Comparison of ENCODE assay signal across 9 cellular contexts in the genomic region with DNA sequence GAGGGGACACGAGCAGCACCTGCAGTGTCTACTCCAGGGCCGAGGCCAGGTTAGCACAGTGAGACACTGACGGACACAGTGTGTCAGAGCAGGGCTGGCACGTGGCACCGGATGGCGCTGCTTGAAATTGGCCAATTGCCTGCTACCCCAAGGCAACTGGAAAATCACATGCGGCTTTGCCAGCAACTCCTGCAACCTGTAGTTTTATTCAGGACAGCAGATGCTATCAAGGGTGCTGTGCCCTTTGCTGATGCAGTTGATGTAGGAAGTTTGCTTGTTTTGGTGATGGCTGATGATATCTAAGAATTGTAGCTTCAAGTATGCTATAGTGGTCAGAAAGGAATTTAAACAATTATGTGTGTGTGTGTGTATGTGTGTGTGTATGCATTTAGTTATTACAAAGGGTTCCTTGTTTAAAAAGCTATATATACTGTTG.
DNase-seq lines count a peak whose midpoint lies in the region; ATAC-seq and TF ChIP-seq lines count a peak whose summit lies in the region.
"Had no signal": no experiment of that assay in that cellular context is flagged by ENCODE, and none has a peak within 500 bp of the region (broad histone marks: within the 10 kb centered on the region; RNA-seq: fewer than 3 reads in every experiment).

No MANE protein-coding gene starts in this region.

- no peak overlapping the region for H3K4me3 ChIP-seq in SK-N-MC
- H3K4me3 ChIP-seq in parathyroid adenoma (ENCODE audit: low read depth, low read length), result peak overlapping the region; percentile 38

- TF ChIP-seq CTCF in parathyroid adenoma (IDR thresholded peaks at IDR 0.05) (no peak), GM13977 (IDR thresholded peaks at IDR 0.05; ENCODE audit: extremely low read depth, insufficient read depth, missing control alignments) (no peak)

- no peaks in the 10 kb centered on the region for H3K27me3 ChIP-seq in parathyroid adenoma (ENCODE audit: control insufficient read depth, insufficient read depth, low read length)

- ATAC-seq in HG02852 (IDR thresholded peaks at IDR 0.05; ENCODE audit: unreplicated experiment) (no peak), HG02884 (IDR thresholded peaks at IDR 0.05; ENCODE audit: unreplicated experiment) (no peak)

- H3K9me3 ChIP-seq in SK-N-MC (ENCODE audit: low read depth, low read length) (no peaks in the 10 kb centered on the region; the same call in 1 of the 2 replicates), parathyroid adenoma (ENCODE audit: control insufficient read depth, low read length) (no peaks in the 10 kb centered on the region)

- peak overlapping the region; percentile 33; the same call in 1 of the 2 replicates for H3K27ac ChIP-seq in SK-N-MC
- peak overlapping the region; percentile 3 for H3K27ac ChIP-seq in parathyroid adenoma

- in situ Hi-C loops in GM13977 (cut with MboI; ENCODE audit: low pct_unique_long_range_greater_than_20kb, low sequenced_read_pairs, unreplicated experiment), result loop anchor here (10.0 kb wide), 1 partner anchor 211 kb away; no protein-coding TSS in a partner anchor

- DNase-seq in HCEC 1CT (peak; percentile 67), SK-N-MC (ENCODE audit: low read depth, low spot score) (no peak), foreskin melanocyte (peak; percentile 90), middle frontal gyrus (ENCODE audit: extremely low spot score, low spot score) (no peak), GM13977 (ENCODE audit: low spot score) (no peak)
- DNase-seq: endodermal cell had no signal

- H3K9ac ChIP-seq in SK-N-MC (ENCODE audit: insufficient read length) (no peak overlapping the region), parathyroid adenoma (no peak overlapping the region)

- no peak overlapping the region for H2AFZ ChIP-seq in parathyroid adenoma

- H3K36me3 ChIP-seq in SK-N-MC (ENCODE audit: insufficient read depth, low read length) (no peaks in the 10 kb centered on the region), parathyroid adenoma (ENCODE audit: control insufficient read depth, insufficient read depth, low read length) (no peaks in the 10 kb centered on the region)

- H3K4me1 ChIP-seq in parathyroid adenoma, result peaks cover 15% of the 10 kb centered on the region

- peak overlapping the region; percentile 47 for H3K4me2 ChIP-seq in parathyroid adenoma (ENCODE audit: low read length)

- no peaks in the 10 kb centered on the region for H3K79me2 ChIP-seq in parathyroid adenoma

Comparison
In these comparisons a context has a peak if more than half of its experiments do, and no peak if none do; other contexts are left out.
1. DNase-seq: peak in HCEC 1CT (single experiment) and foreskin melanocyte (single experiment); none in SK-N-MC (single experiment), middle frontal gyrus (single experiment) and GM13977 (single experiment).